In genomic region chr7:149495785-149496641, GRCh38 we compare ENCODE assay signal across 8 cellular contexts. TPM values are rescaled to one million over a fixed set of nuclear protein-coding genes. Genes with fewer than 3 reads are reported as not detected.
DNase-seq lines count a peak whose midpoint lies in the region; ATAC-seq and TF ChIP-seq lines count a peak whose summit lies in the region.

No MANE protein-coding gene starts in this region.

- TF ChIP-seq CTCF in thoracic aorta (IDR thresholded peaks at IDR 0.05), result no peak

- peaks cover 32% of the 10 kb centered on the region for H3K36me3 ChIP-seq in thoracic aorta

- H3K4me1 Mint-ChIP-seq in T-helper 1 cell treated with Interleukin-12 subunit alpha and Interleukin-12 subunit beta and Interleukin-4 antibody, amounts not matched to agents 30 μg/mL and 1 μg/mL, for 36 hours (ENCODE audit: low read depth), result peaks cover 26% of the 10 kb centered on the region
- peaks cover 44% of the 10 kb centered on the region for H3K4me1 Mint-ChIP-seq in dendritic cell treated with granulocyte-macrophage colony-stimulating factor and Interleukin-4, amounts not matched to agents 40 ng/mL and 50 ng/mL, for 4 days (ENCODE audit: low read depth)
- H3K4me1 Mint-ChIP-seq in memory B cell, result peaks cover 23% of the 10 kb centered on the region

- no peaks in the 10 kb centered on the region for H3K27me3 ChIP-seq in thoracic aorta (replicated peaks; ENCODE audit: insufficient read depth)

- no peaks in the 10 kb centered on the region for H3K9me3 Mint-ChIP-seq in T-helper 1 cell treated with Interleukin-12 subunit alpha and Interleukin-12 subunit beta and Interleukin-4 antibody, amounts not matched to agents 30 μg/mL and 1 μg/mL, for 36 hours
- no peaks in the 10 kb centered on the region for H3K9me3 Mint-ChIP-seq in dendritic cell treated with granulocyte-macrophage colony-stimulating factor and Interleukin-4, amounts not matched to agents 40 ng/mL and 50 ng/mL, for 4 days
- no peaks in the 10 kb centered on the region for H3K9me3 Mint-ChIP-seq in memory B cell

- intact Hi-C loops in dendritic cell treated with granulocyte-macrophage colony-stimulating factor and Interleukin-4, amounts not matched to agents 40 ng/mL and 50 ng/mL, for 4 days (cut with micrococcal nuclease), result loop anchor here (2.0 to 5.0 kb wide), 4 partner anchors 34 to 349 kb away; partner anchors contain the start of genes ZNF398 and ZNF777

- DNase-seq in T-helper 1 cell (no peak), OCI-M1 (lab: John Stamatoyannopoulos, UW) (peak; percentile 1), memory B cell (ENCODE audit: low spot score in 2 of 2) (no peak), thoracic aorta (ENCODE audit: low spot score) (peak; percentile 71), D341Med (ENCODE audit: low spot score) (no peak)

- H3K27ac Mint-ChIP-seq in T-helper 1 cell treated with Interleukin-12 subunit alpha and Interleukin-12 subunit beta and Interleukin-4 antibody, amounts not matched to agents 30 μg/mL and 1 μg/mL, for 36 hours, result peak overlapping the region; percentile 68
- peak overlapping the region; percentile 97 for H3K27ac Mint-ChIP-seq in dendritic cell treated with granulocyte-macrophage colony-stimulating factor and Interleukin-4, amounts not matched to agents 40 ng/mL and 50 ng/mL, for 4 days
- H3K27ac Mint-ChIP-seq in memory B cell, result peak overlapping the region; percentile 97

- peak overlapping the region; percentile 88 for H3K4me3 ChIP-seq in thoracic aorta

- no peaks in the 10 kb centered on the region for H3K9me3 ChIP-seq in thoracic aorta

- H3K36me3 Mint-ChIP-seq in T-helper 1 cell treated with Interleukin-12 subunit alpha and Interleukin-12 subunit beta and Interleukin-4 antibody, amounts not matched to agents 30 μg/mL and 1 μg/mL, for 36 hours (ENCODE audit: low read depth), result peaks cover 31% of the 10 kb centered on the region
- peaks cover 46% of the 10 kb centered on the region for H3K36me3 Mint-ChIP-seq in dendritic cell treated with granulocyte-macrophage colony-stimulating factor and Interleukin-4, amounts not matched to agents 40 ng/mL and 50 ng/mL, for 4 days (ENCODE audit: low read depth)
- H3K36me3 Mint-ChIP-seq in memory B cell, result peaks cover 9% of the 10 kb centered on the region

- H3K27me3 Mint-ChIP-seq in T-helper 1 cell treated with Interleukin-12 subunit alpha and Interleukin-12 subunit beta and Interleukin-4 antibody, amounts not matched to agents 30 μg/mL and 1 μg/mL, for 36 hours (ENCODE audit: low read depth), result no peaks in the 10 kb centered on the region
- H3K27me3 Mint-ChIP-seq in dendritic cell treated with granulocyte-macrophage colony-stimulating factor and Interleukin-4, amounts not matched to agents 40 ng/mL and 50 ng/mL, for 4 days, result no peaks in the 10 kb centered on the region
- no peaks in the 10 kb centered on the region for H3K27me3 Mint-ChIP-seq in memory B cell

- peak overlapping the region; percentile 74 to 76 for H3K27ac ChIP-seq in thoracic aorta

- H3K4me1 ChIP-seq in thoracic aorta (ENCODE audit: control insufficient read depth in 1 of 2, low read depth in 2 of 2), result peaks cover 9 to 12% of the 10 kb centered on the region in 2 donors

- H3K4me3 Mint-ChIP-seq in T-helper 1 cell treated with Interleukin-12 subunit alpha and Interleukin-12 subunit beta and Interleukin-4 antibody, amounts not matched to agents 30 μg/mL and 1 μg/mL, for 36 hours, result peak overlapping the region; percentile 98
- peak overlapping the region; percentile 97 for H3K4me3 Mint-ChIP-seq in dendritic cell treated with granulocyte-macrophage colony-stimulating factor and Interleukin-4, amounts not matched to agents 40 ng/mL and 50 ng/mL, for 4 days
- H3K4me3 Mint-ChIP-seq in memory B cell, result peak overlapping the region; percentile 95

- ATAC-seq in memory B cell (ENCODE audit: low read depth), result no peak
- ATAC-seq in thoracic aorta (ENCODE audit: insufficient number of reproducible peaks, low FRiP score, low read depth), result no peak
- no peak for ATAC-seq in GM21447 (IDR thresholded peaks at IDR 0.05; ENCODE audit: unreplicated experiment)

RNA-seq across cellular contexts. Expression of gene ZNF746, which starts 1.6 kb away (rescaled TPM):
- 10 to 100 TPM; 26.0 to 39.0 TPM for total RNA-seq in thoracic aorta

RNA-seq across cellular contexts. Expression of gene ZNF777, which starts 35.2 kb away (rescaled TPM):
- total RNA-seq in thoracic aorta, result 1 to 10 TPM; 5.3 to 8.2 TPM

Comparison
In these comparisons a context has a peak if more than half of its experiments do, and no peak if none do; other contexts are left out.
1. DNase-seq: peak in OCI-M1 (single experiment) and thoracic aorta (single experiment); none in T-helper 1 cell (0 of 5), memory B cell (0 of 2) and D341Med (single experiment).
2. Peak in every context shown above with its lines, with median percentiles within 50 percentile points of each other: H3K27ac Mint-ChIP-seq and H3K4me3 Mint-ChIP-seq.